9 cellular contexts compared by ENCODE assay signal in genomic region chr14:73472182-73473114, GRCh38. TPM values are rescaled to one million over a fixed set of nuclear protein-coding genes. Genes with fewer than 3 reads are reported as not detected.
DNase-seq lines count a peak whose midpoint lies in the region; ATAC-seq and TF ChIP-seq lines count a peak whose summit lies in the region.
"Had no signal": no experiment of that assay in that cellular context is flagged by ENCODE, and none has a peak within 500 bp of the region (broad histone marks: within the 10 kb centered on the region; RNA-seq: fewer than 3 reads in every experiment).

No MANE protein-coding gene starts in this region.

- H3K9me3 ChIP-seq in PC-3 (ENCODE audit: low read length): no peaks in the 10 kb centered on the region
- H3K9me3 ChIP-seq: BLaER1 had no signal

- DNase-seq in activated CD4-positive, alpha-beta T cell treated with anti-CD3 and anti-CD28 coated beads for 36 hours: no peak
- DNase-seq in activated CD4-positive, alpha-beta T cell treated with anti-CD3 and anti-CD28 coated beads for 4 hours: no peak
- peak; percentile 75 for DNase-seq in LoVo (ENCODE audit: low spot score)
- peak; percentile 87 for DNase-seq in PC-3
- DNase-seq in dermis blood vessel endothelial cell: peak; percentile 85
- DNase-seq in medulla oblongata (ENCODE audit: extremely low spot score): peak; percentile 86

- H3K4me1 Mint-ChIP-seq in activated CD4-positive, alpha-beta T cell treated with anti-CD3 and anti-CD28 coated beads for 36 hours: peaks cover 15% of the 10 kb centered on the region

- POLR2A ChIA-PET in activated CD4-positive, alpha-beta T cell treated with anti-CD3 and anti-CD28 coated beads for 36 hours (lab: Charles Lee): interaction anchor here (0.6 to 1.0 kb wide), 3 partner anchors 9 to 408 kb away, joined by 4 to 8 read pairs (median 4); partner anchors contain the start of gene NUMB
- POLR2A ChIA-PET in PC-3 (lab: Charles Lee; ENCODE audit: unreplicated experiment): no interaction called here

- no peak overlapping the region for H2AFZ ChIP-seq in PC-3 (ENCODE audit: low read length)

- no peak overlapping the region for H3K4me3 ChIP-seq in PC-3 (ENCODE audit: low read length)
- H3K4me3 ChIP-seq: BLaER1 had no signal

- intact Hi-C loops in activated CD4-positive, alpha-beta T cell treated with anti-CD3 and anti-CD28 coated beads for 36 hours (cut with DNase I, micrococcal nuclease): loop anchor here (1.0 to 5.0 kb wide), 3 partner anchors 177 to 299 kb away; partner anchors contain the start of gene PAPLN (in 1 of the 2)
- intact Hi-C loops in PC-3 (cut with micrococcal nuclease): loop anchor here (1.0 to 2.0 kb wide), 3 partner anchors 177 to 299 kb away; no protein-coding TSS in a partner anchor

- no peaks in the 10 kb centered on the region for H3K36me3 ChIP-seq in PC-3 (ENCODE audit: low read depth, low read length)
- H3K36me3 ChIP-seq: BLaER1 had no signal

- no peaks in the 10 kb centered on the region for H3K36me3 Mint-ChIP-seq in activated CD4-positive, alpha-beta T cell treated with anti-CD3 and anti-CD28 coated beads for 36 hours (ENCODE audit: low read depth)

- no peaks in the 10 kb centered on the region for H3K9me3 Mint-ChIP-seq in activated CD4-positive, alpha-beta T cell treated with anti-CD3 and anti-CD28 coated beads for 36 hours (ENCODE audit: low read depth)

- no peak overlapping the region for H3K9ac ChIP-seq in PC-3 (ENCODE audit: low read length)
- H3K9ac ChIP-seq: BLaER1 had no signal

- H3F3A ChIP-seq in PC-3 (ENCODE audit: low read length, unreplicated experiment): no peaks in the 10 kb centered on the region

- TF ChIP-seq CTCF in PC-3 (conservative IDR thresholded peaks at IDR 0.05; ENCODE audit: low read depth, low read length): peak; percentile 89

- BruUV-seq in PC-3 (replicated peaks; lab: Mats Ljungman, UMichigan): no TSS peak

- no peaks in the 10 kb centered on the region for H3K4me1 ChIP-seq in PC-3 (ENCODE audit: insufficient read depth, low read length)
- H3K4me1 ChIP-seq: BLaER1 had no signal

- peak; percentile 32 for ATAC-seq in activated CD4-positive, alpha-beta T cell treated with anti-CD3 and anti-CD28 coated beads for 36 hours
- ATAC-seq in PC-3 (peak; percentile 88), HG03565 (IDR thresholded peaks at IDR 0.05; ENCODE audit: unreplicated experiment) (no peak), GM21528 (IDR thresholded peaks at IDR 0.05; ENCODE audit: low FRiP score, unreplicated experiment) (no peak)

- no peak overlapping the region for H3K27ac ChIP-seq in PC-3 (ENCODE audit: low read length)
- H3K27ac ChIP-seq: BLaER1 had no signal

- H3K4me2 ChIP-seq in PC-3 (ENCODE audit: low read length): no peak overlapping the region
- H3K4me2 ChIP-seq: BLaER1 had no signal

- H4K20me1 ChIP-seq in PC-3 (ENCODE audit: low read length): no peaks in the 10 kb centered on the region
- H4K20me1 ChIP-seq: BLaER1 had no signal

- no peaks in the 10 kb centered on the region for H3K9me2 ChIP-seq in PC-3 (replicated peaks; ENCODE audit: low read length)

- H3K27me3 ChIP-seq in PC-3 (ENCODE audit: low read length): no peaks in the 10 kb centered on the region
- H3K27me3 ChIP-seq: BLaER1 had no signal

- CTCF ChIA-PET in activated CD4-positive, alpha-beta T cell treated with anti-CD3 and anti-CD28 coated beads for 36 hours (lab: Charles Lee): interaction anchor here (0.6 to 3.3 kb wide), 44 partner anchors 8 to 524 kb away, joined by 3 to 65 read pairs (median 4); partner anchors contain the start of genes NUMB and PSEN1
- CTCF ChIA-PET in PC-3 (lab: Charles Lee): interaction anchor here (0.5 to 3.3 kb wide), 8 partner anchors 8 to 299 kb away, joined by 3 to 89 read pairs (median 4); partner anchors contain the start of gene RIOX1

- H3K4me3 Mint-ChIP-seq in activated CD4-positive, alpha-beta T cell treated with anti-CD3 and anti-CD28 coated beads for 36 hours: no peak overlapping the region

- H3K27me3 Mint-ChIP-seq in activated CD4-positive, alpha-beta T cell treated with anti-CD3 and anti-CD28 coated beads for 36 hours: no peaks in the 10 kb centered on the region

- H3K79me2 ChIP-seq in PC-3 (ENCODE audit: low read length): no peaks in the 10 kb centered on the region

- no peak overlapping the region for H3K27ac Mint-ChIP-seq in activated CD4-positive, alpha-beta T cell treated with anti-CD3 and anti-CD28 coated beads for 36 hours

RNA-seq across cellular contexts. Expression of gene NUMB, which starts 14.1 kb away (rescaled TPM):
- 10 to 100 TPM; 35.7 to 54.9 TPM for total RNA-seq in activated CD4-positive, alpha-beta T cell treated with anti-CD3 and anti-CD28 coated beads for 36 hours
- 22.2 and 26.8 TPM in 2 replicates for total RNA-seq in PC-3 (2014; rRNA removed)
- 46.3 and 81.6 TPM in 2 replicates for total RNA-seq in dermis blood vessel endothelial cell

RNA-seq across cellular contexts. Expression of gene RIOX1, which starts 18.3 kb away (rescaled TPM):
- total RNA-seq in activated CD4-positive, alpha-beta T cell treated with anti-CD3 and anti-CD28 coated beads for 36 hours: 10 to 100 TPM; 12.8 to 12.9 TPM
- total RNA-seq in PC-3 (2014; rRNA removed) (27.4 and 34.8 TPM in 2 replicates), dermis blood vessel endothelial cell (27.0 and 31.0 TPM in 2 replicates)

Comparison
In these comparisons a context has a peak if more than half of its experiments do, and no peak if none do; other contexts are left out.
1. ATAC-seq: peak in activated CD4-positive, alpha-beta T cell treated with anti-CD3 and anti-CD28 coated beads for 36 hours (single experiment) and PC-3 (single experiment); none in HG03565 (single experiment) and GM21528 (single experiment).
2. DNase-seq: peak in LoVo (single experiment), PC-3 (single experiment), dermis blood vessel endothelial cell (single experiment) and medulla oblongata (single experiment); none in activated CD4-positive, alpha-beta T cell treated with anti-CD3 and anti-CD28 coated beads for 36 hours (single experiment) and activated CD4-positive, alpha-beta T cell treated with anti-CD3 and anti-CD28 coated beads for 4 hours (0 of 2).